21 cellular contexts compared by ENCODE assay signal in the genomic region with DNA sequence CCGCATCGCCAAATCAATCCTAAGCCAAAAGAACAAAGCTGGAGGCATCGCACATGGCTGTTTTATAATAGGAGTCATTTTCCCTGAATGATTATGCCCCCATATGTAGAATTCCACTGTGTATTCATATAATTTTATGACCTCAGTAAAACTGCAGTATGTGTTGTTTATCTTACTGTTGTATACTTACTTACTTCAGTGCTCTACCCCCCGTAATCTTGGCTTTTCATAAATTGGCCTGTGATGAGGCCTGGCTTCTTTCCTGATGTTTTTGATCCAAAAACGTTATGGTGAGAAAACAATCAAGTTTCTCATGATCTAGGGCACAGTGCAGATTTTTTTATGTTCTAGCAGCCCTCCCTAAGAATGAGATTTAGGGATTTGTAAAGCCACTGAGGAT.
DNase-seq lines count a peak whose midpoint lies in the region; ATAC-seq and TF ChIP-seq lines count a peak whose summit lies in the region.
"Had no signal": no experiment of that assay in that cellular context is flagged by ENCODE, and none has a peak within 500 bp of the region (broad histone marks: within the 10 kb centered on the region; RNA-seq: fewer than 3 reads in every experiment).

No MANE protein-coding gene starts in this region.

- DNase-seq in AG09309 (ENCODE audit: low read depth) (peak; percentile 8), NCI-H2081 (lab: John Stamatoyannopoulos, UW) (peak; percentile 31 to 86), astrocyte of the cerebellum (ENCODE audit: low read depth) (peak; percentile 64), left colon (no peak), HCEC 1CT (no peak), DMS 273 treated with DMSO at 0.1 percent for 48 hours (lab: John Stamatoyannopoulos, UW) (no peak), AG08396 (ENCODE audit: low spot score) (no peak)
- DNase-seq: COR-L47; GDM1; H7; Kasumi-1; MM.1S; NCI-H1105; NCI-H1694; NCI-H2227 treated with DMSO at 0.1 percent for 48 hours; NCI-H524 treated with DMSO at 0.1 percent for 48 hours; NK-92 treated with Interleukin-12 subunit alpha and Interleukin-12 subunit beta, amount 100 ng/mL, for 24 hours; Peyer's patch; Right ventricle myocardium superior; T-cell had no signal

- intact Hi-C loops in left colon (cut with DNase I, micrococcal nuclease) = no loop called here

- H3K4me3 ChIP-seq in AG09309 (ENCODE audit: control insufficient read depth, low read depth, low read length) = no peak overlapping the region
- no peak overlapping the region for H3K4me3 ChIP-seq in astrocyte of the cerebellum (ENCODE audit: low read depth, low read length)
- H3K4me3 ChIP-seq: Peyer's patch had no signal

- no peak for TF ChIP-seq CTCF in AG09309 (IDR thresholded peaks at IDR 0.05; ENCODE audit: control insufficient read depth, insufficient read depth, low read depth, low read length, missing control alignments)
- no peak for TF ChIP-seq CTCF in astrocyte of the cerebellum (IDR thresholded peaks at IDR 0.05; ENCODE audit: low read depth, low read length, missing control alignments)

- ATAC-seq in left colon (peak; percentile 69), HG02938 (IDR thresholded peaks at IDR 0.05; ENCODE audit: unreplicated experiment) (no peak)
- ATAC-seq: T-cell had no signal

- in situ Hi-C loops in astrocyte of the cerebellum (cut with HindIII; ENCODE audit: low sequenced_read_pairs) = no loop called here

Comparison
In these comparisons a context has a peak if more than half of its experiments do, and no peak if none do; other contexts are left out.
1. DNase-seq: peak in AG09309 (single experiment), NCI-H2081 (2 of 2) and astrocyte of the cerebellum (single experiment); none in left colon (0 of 2), HCEC 1CT (single experiment), DMS 273 treated with DMSO at 0.1 percent for 48 hours (single experiment) and AG08396 (single experiment).